1 cellular context compared by ENCODE assay signal in genomic region chr22:20634560-20635226, GRCh38.
TF ChIP-seq lines count a peak whose summit lies in the region.

No MANE protein-coding gene starts in this region.

TF ChIP-seq in K562, 482 proteins besides CTCF, POLR2A, EP300 and RAD21 (continued from another document and continues in another):
- TF ChIP-seq, protein P1, sequence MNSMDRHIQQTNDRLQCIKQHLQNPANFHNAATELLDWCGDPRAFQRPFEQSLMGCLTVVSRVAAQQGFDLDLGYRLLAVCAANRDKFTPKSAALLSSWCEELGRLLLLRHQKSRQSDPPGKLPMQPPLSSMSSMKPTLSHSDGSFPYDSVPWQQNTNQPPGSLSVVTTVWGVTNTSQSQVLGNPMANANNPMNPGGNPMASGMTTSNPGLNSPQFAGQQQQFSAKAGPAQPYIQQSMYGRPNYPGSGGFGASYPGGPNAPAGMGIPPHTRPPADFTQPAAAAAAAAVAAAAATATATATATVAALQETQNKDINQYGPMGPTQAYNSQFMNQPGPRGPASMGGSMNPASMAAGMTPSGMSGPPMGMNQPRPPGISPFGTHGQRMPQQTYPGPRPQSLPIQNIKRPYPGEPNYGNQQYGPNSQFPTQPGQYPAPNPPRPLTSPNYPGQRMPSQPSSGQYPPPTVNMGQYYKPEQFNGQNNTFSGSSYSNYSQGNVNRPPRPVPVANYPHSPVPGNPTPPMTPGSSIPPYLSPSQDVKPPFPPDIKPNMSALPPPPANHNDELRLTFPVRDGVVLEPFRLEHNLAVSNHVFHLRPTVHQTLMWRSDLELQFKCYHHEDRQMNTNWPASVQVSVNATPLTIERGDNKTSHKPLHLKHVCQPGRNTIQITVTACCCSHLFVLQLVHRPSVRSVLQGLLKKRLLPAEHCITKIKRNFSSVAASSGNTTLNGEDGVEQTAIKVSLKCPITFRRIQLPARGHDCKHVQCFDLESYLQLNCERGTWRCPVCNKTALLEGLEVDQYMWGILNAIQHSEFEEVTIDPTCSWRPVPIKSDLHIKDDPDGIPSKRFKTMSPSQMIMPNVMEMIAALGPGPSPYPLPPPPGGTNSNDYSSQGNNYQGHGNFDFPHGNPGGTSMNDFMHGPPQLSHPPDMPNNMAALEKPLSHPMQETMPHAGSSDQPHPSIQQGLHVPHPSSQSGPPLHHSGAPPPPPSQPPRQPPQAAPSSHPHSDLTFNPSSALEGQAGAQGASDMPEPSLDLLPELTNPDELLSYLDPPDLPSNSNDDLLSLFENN (IDR thresholded peaks at IDR 0.05; ENCODE audit: low read depth in 2 of 2, low read length in 2 of 2) = no peak
- TF ChIP-seq RBM39 (optimal IDR thresholded peaks at IDR 0.05; ENCODE audit: low read depth, low read length) (no peak), ZNF511 (CRISPR knock-in tag; IDR thresholded peaks at IDR 0.05) (peak; percentile 55; the same call in 1 of the 2 replicates), CAMTA2 (CRISPR knock-in tag; conservative IDR thresholded peaks at IDR 0.05) (no peak), TEAD4 (IDR thresholded peaks at IDR 0.05; ENCODE audit: low read length) (no peak), TEAD4 (CRISPR knock-in tag; IDR thresholded peaks at IDR 0.05; ENCODE audit: borderline replicate concordance) (0 out of 2 replicates have a peak, but pooled peaks have one; percentile 28), CREB1 (IDR thresholded peaks at IDR 0.05) (no peak), CREB1 (CRISPR knock-in tag; IDR thresholded peaks at IDR 0.05) (no peak), CTBP1 (IDR thresholded peaks at IDR 0.05; ENCODE audit: borderline replicate concordance) (no peak), ZNF609 (CRISPR knock-in tag; IDR thresholded peaks at IDR 0.05; ENCODE audit: borderline replicate concordance) (0 out of 2 replicates have a peak, but pooled peaks have one; percentile 20), EHMT2 (IDR thresholded peaks at IDR 0.05) (no peak), L3MBTL2 (IDR thresholded peaks at IDR 0.05) (no peak), POLR2H (tag; IDR thresholded peaks at IDR 0.05; ENCODE audit: low read depth) (no peak), PCBP2 (IDR thresholded peaks at IDR 0.05; ENCODE audit: low read depth, low read length, poor library complexity, severe bottlenecking) (no peak), HMGN3 (IDR thresholded peaks at IDR 0.05; ENCODE audit: borderline replicate concordance, extremely low read depth, insufficient read length, low read depth, low read length) (no peak), SMARCA5 (IDR thresholded peaks at IDR 0.05) (no peak), MYBL2 (IDR thresholded peaks at IDR 0.05; ENCODE audit: low read depth) (no peak), MYBL2 (CRISPR knock-in tag; IDR thresholded peaks at IDR 0.05; ENCODE audit: borderline replicate concordance) (0 out of 2 replicates have a peak, but pooled peaks have one; percentile 30), PCBP1 (IDR thresholded peaks at IDR 0.05; ENCODE audit: low read depth, low read length, poor library complexity, severe bottlenecking) (no peak), ZNF347 (CRISPR knock-in tag; IDR thresholded peaks at IDR 0.05; ENCODE audit: low read depth) (no peak), GABPB2 (CRISPR knock-in tag; conservative IDR thresholded peaks at IDR 0.05) (no peak), ZC3H4 (CRISPR knock-in tag; IDR thresholded peaks at IDR 0.05; ENCODE audit: borderline replicate concordance) (0 out of 2 replicates have a peak, but pooled peaks have one; percentile 8), IRF1 (CRISPR knock-in tag; IDR thresholded peaks at IDR 0.05; ENCODE audit: borderline replicate concordance) (no peak), KAT2B (IDR thresholded peaks at IDR 0.05; ENCODE audit: low read depth, low read length) (no peak), ZNF830 (CRISPR knock-in tag; IDR thresholded peaks at IDR 0.05) (no peak), KLF13 (tag; IDR thresholded peaks at IDR 0.05; ENCODE audit: borderline replicate concordance, low read depth) (no peak), ZSCAN32 (CRISPR knock-in tag; IDR thresholded peaks at IDR 0.05) (no peak), ZNF24 (IDR thresholded peaks at IDR 0.05) (peak; percentile 82), MTA3 (IDR thresholded peaks at IDR 0.05; ENCODE audit: borderline replicate concordance) (no peak), TFAM (CRISPR knock-in tag; conservative IDR thresholded peaks at IDR 0.05) (no peak), CREB3 (tag; conservative IDR thresholded peaks at IDR 0.05; ENCODE audit: low read depth) (no peak), PHF20 (IDR thresholded peaks at IDR 0.05; ENCODE audit: partially characterized antibody) (no peak), PBX2 (CRISPR knock-in tag; IDR thresholded peaks at IDR 0.05; ENCODE audit: low read depth) (no peak), PBX2 (tag; conservative IDR thresholded peaks at IDR 0.05; ENCODE audit: low read depth) (no peak), CCNT2 (IDR thresholded peaks at IDR 0.05; ENCODE audit: borderline replicate concordance, extremely low read depth, insufficient read length, low read depth, low read length) (no peak), NFE2L1 (tag; IDR thresholded peaks at IDR 0.05; ENCODE audit: borderline replicate concordance, low read depth) (no peak), MAZ (CRISPR knock-in tag; conservative IDR thresholded peaks at IDR 0.05 in 1 of 2, IDR thresholded peaks at IDR 0.05 in 1 of 2) (no peak), NR2C2 (CRISPR knock-in tag; IDR thresholded peaks at IDR 0.05) (peak; percentile 76; the same call in 1 of the 2 replicates), NR2C2 (tag; IDR thresholded peaks at IDR 0.05) (no peak), ZNF785 (CRISPR knock-in tag; IDR thresholded peaks at IDR 0.05) (no peak), PRMT5 (CRISPR knock-in tag; IDR thresholded peaks at IDR 0.05) (peak; percentile 78; the same call in 1 of the 2 replicates), ZBTB1 (CRISPR knock-in tag; IDR thresholded peaks at IDR 0.05; ENCODE audit: borderline replicate concordance, low read depth) (peak; percentile 11; the same call in 1 of the 2 replicates), JUNB (CRISPR knock-in tag; conservative IDR thresholded peaks at IDR 0.05) (no peak), DDX20 (tag; IDR thresholded peaks at IDR 0.05; ENCODE audit: low read depth) (no peak), SMC3 (conservative IDR thresholded peaks at IDR 0.05; ENCODE audit: insufficient read depth, low read depth, low read length) (no peak), EWSR1 (IDR thresholded peaks at IDR 0.05; ENCODE audit: borderline replicate concordance, low read depth, partially characterized antibody) (no peak), ZBED1 (IDR thresholded peaks at IDR 0.05) (no peak), POLR2B (IDR thresholded peaks at IDR 0.05; ENCODE audit: low read depth, partially characterized antibody) (no peak), TCF7L2 (IDR thresholded peaks at IDR 0.05; ENCODE audit: low read depth, low read length) (no peak), ZNF584 (CRISPR knock-in tag; IDR thresholded peaks at IDR 0.05; ENCODE audit: low read depth) (no peak), GATAD2A (IDR thresholded peaks at IDR 0.05) (no peak), NR0B1 (IDR thresholded peaks at IDR 0.05; ENCODE audit: partially characterized antibody) (no peak)
- TF ChIP-seq, protein P2, sequence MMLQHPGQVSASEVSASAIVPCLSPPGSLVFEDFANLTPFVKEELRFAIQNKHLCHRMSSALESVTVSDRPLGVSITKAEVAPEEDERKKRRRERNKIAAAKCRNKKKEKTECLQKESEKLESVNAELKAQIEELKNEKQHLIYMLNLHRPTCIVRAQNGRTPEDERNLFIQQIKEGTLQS (IDR thresholded peaks at IDR 0.05) = no peak
- TF ChIP-seq, protein P2 (CRISPR knock-in tag; conservative IDR thresholded peaks at IDR 0.05) = no peak
- TF ChIP-seq, protein P3, sequence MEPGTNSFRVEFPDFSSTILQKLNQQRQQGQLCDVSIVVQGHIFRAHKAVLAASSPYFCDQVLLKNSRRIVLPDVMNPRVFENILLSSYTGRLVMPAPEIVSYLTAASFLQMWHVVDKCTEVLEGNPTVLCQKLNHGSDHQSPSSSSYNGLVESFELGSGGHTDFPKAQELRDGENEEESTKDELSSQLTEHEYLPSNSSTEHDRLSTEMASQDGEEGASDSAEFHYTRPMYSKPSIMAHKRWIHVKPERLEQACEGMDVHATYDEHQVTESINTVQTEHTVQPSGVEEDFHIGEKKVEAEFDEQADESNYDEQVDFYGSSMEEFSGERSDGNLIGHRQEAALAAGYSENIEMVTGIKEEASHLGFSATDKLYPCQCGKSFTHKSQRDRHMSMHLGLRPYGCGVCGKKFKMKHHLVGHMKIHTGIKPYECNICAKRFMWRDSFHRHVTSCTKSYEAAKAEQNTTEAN (CRISPR knock-in tag; IDR thresholded peaks at IDR 0.05) = no peak
